22 cellular contexts compared by ENCODE assay signal in genomic region chr7:100212631-100213286, GRCh38. TPM values are rescaled to one million over a fixed set of nuclear protein-coding genes. Genes with fewer than 3 reads are reported as not detected.
DNase-seq lines count a peak whose midpoint lies in the region; ATAC-seq and TF ChIP-seq lines count a peak whose summit lies in the region.
"Had no signal": no experiment of that assay in that cellular context is flagged by ENCODE, and none has a peak within 500 bp of the region (broad histone marks: within the 10 kb centered on the region; RNA-seq: fewer than 3 reads in every experiment).

No MANE protein-coding gene starts in this region.

- intact Hi-C loops in colonic mucosa (cut with DNase I), result loop anchor here (5.0 kb wide), 1 partner anchor 70 kb away; no protein-coding TSS in a partner anchor

- peaks cover 0 to 2% of the 10 kb centered on the region in 2 donors for H3K9me3 Mint-ChIP-seq in activated T-cell treated with anti-CD3 and anti-CD28 coated beads, Interleukin-2, amount 50 U/mL, for 72 hours
- H3K9me3 Mint-ChIP-seq: activated CD4-positive, alpha-beta memory T cell treated with anti-CD3 and anti-CD28 coated beads, Interleukin-2, amount 10 ng/mL, durations not matched to agents 7 days and 5 days; activated naive CD4-positive, alpha-beta T cell treated with anti-CD3 and anti-CD28 coated beads, Interleukin-2, amount 50 U/mL, for 24 hours; activated T-cell treated with anti-CD3 and anti-CD28 coated beads, Interleukin-2, amount 50 U/mL, for 4 hours had no signal

- no peak for TF ChIP-seq CTCF in GM06990 (IDR thresholded peaks at IDR 0.05; ENCODE audit: insufficient read depth, low read length, poor library complexity, severe bottlenecking)
- TF ChIP-seq CTCF in colonic mucosa (IDR thresholded peaks at IDR 0.05), result no peak

- H3K9ac ChIP-seq in colonic mucosa (ENCODE audit: low read depth in 2 of 2, low read length in 2 of 2), result peak overlapping the region in 1 of 2 donors; percentile 1

- H3K27me3 ChIP-seq in GM06990 (replicated peaks; ENCODE audit: control insufficient read depth, insufficient read depth, low read length) (no peaks in the 10 kb centered on the region), colonic mucosa (no peaks in the 10 kb centered on the region)

- H3K4me1 ChIP-seq in colonic mucosa, result peaks cover 3% of the 10 kb centered on the region

- H3K36me3 ChIP-seq in GM06990 (ENCODE audit: control insufficient read depth, insufficient read depth, low read length) (no peaks in the 10 kb centered on the region), colonic mucosa (no peaks in the 10 kb centered on the region)

- peaks cover 13 to 20% of the 10 kb centered on the region in 2 donors for H3K36me3 Mint-ChIP-seq in activated T-cell treated with anti-CD3 and anti-CD28 coated beads, Interleukin-2, amount 50 U/mL, for 72 hours (ENCODE audit: insufficient read depth in 2 of 2)

- ATAC-seq in activated T-cell treated with anti-CD3 and anti-CD28 coated beads, Interleukin-2, amount 50 U/mL, for 72 hours (replicated peaks in 1 of 2), result no peak
- peak; percentile 52 for ATAC-seq in left lobe of liver
- ATAC-seq: activated T-cell treated with anti-CD3 and anti-CD28 coated beads, Interleukin-2, amount 50 U/mL, for 4 hours; HCT116; psoas muscle had no signal

- peak overlapping the region; percentile 50 to 92 for H3K4me3 Mint-ChIP-seq in activated T-cell treated with anti-CD3 and anti-CD28 coated beads, Interleukin-2, amount 50 U/mL, for 72 hours
- H3K4me3 Mint-ChIP-seq: activated CD4-positive, alpha-beta memory T cell treated with anti-CD3 and anti-CD28 coated beads, Interleukin-2, amount 10 ng/mL, durations not matched to agents 7 days and 5 days; activated naive CD4-positive, alpha-beta T cell treated with anti-CD3 and anti-CD28 coated beads, Interleukin-2, amount 50 U/mL, for 24 hours; activated T-cell treated with anti-CD3 and anti-CD28 coated beads, Interleukin-2, amount 50 U/mL, for 4 hours had no signal

- H3K27ac Mint-ChIP-seq in activated T-cell treated with anti-CD3 and anti-CD28 coated beads, Interleukin-2, amount 50 U/mL, for 72 hours, result no peak overlapping the region
- H3K27ac Mint-ChIP-seq: activated CD4-positive, alpha-beta memory T cell treated with anti-CD3 and anti-CD28 coated beads, Interleukin-2, amount 10 ng/mL, durations not matched to agents 7 days and 5 days had no signal

- peak overlapping the region; percentile 31 for H3K4me3 ChIP-seq in GM06990 (replicated peaks; ENCODE audit: low read depth, low read length)
- H3K4me3 ChIP-seq in colonic mucosa, result no peak overlapping the region
- H3K4me3 ChIP-seq: lung, psoas muscle, SK-N-MC had no signal

- H3K27ac ChIP-seq in temporal lobe (ENCODE audit: low read depth, low read length), result peak overlapping the region; percentile 14
- H3K27ac ChIP-seq in colonic mucosa, result no peak overlapping the region
- H3K27ac ChIP-seq: psoas muscle, RWPE1, SK-N-MC, VCaP had no signal

- no peak for DNase-seq in activated T-cell treated with anti-CD3 and anti-CD28 coated beads, Interleukin-2, amount 50 U/mL, for 72 hours
- DNase-seq in activated T-cell treated with anti-CD3 and anti-CD28 coated beads for 4 hours, result no peak
- DNase-seq in GM06990 (ENCODE audit: extremely low read depth, insufficient read length), result no peak
- DNase-seq in left lobe of liver (ENCODE audit: low spot score), result no peak
- DNase-seq in COR-L47 (lab: John Stamatoyannopoulos, UW), result no peak
- no peak for DNase-seq in colonic mucosa
- DNase-seq: activated CD4-positive, alpha-beta memory T cell treated with anti-CD3 and anti-CD28 coated beads, Interleukin-2, amount 10 ng/mL, durations not matched to agents 7 days and 5 days; activated T-cell treated with anti-CD3 and anti-CD28 coated beads, Interleukin-2, amount 50 U/mL, for 4 hours; DMS 273 treated with DMSO at 0.1 percent for 48 hours; NCI-H1048; NCI-H187; NCI-H69; psoas muscle had no signal

- H3K27me3 Mint-ChIP-seq in activated T-cell treated with anti-CD3 and anti-CD28 coated beads, Interleukin-2, amount 50 U/mL, for 72 hours (ENCODE audit: low read depth), result no peaks in the 10 kb centered on the region
- H3K27me3 Mint-ChIP-seq: activated CD4-positive, alpha-beta memory T cell treated with anti-CD3 and anti-CD28 coated beads, Interleukin-2, amount 10 ng/mL, durations not matched to agents 7 days and 5 days; activated naive CD4-positive, alpha-beta T cell treated with anti-CD3 and anti-CD28 coated beads, Interleukin-2, amount 50 U/mL, for 24 hours had no signal

- no peaks in the 10 kb centered on the region for H3K9me3 ChIP-seq in colonic mucosa
- H3K9me3 ChIP-seq: psoas muscle had no signal

- H3K4me1 Mint-ChIP-seq in activated T-cell treated with anti-CD3 and anti-CD28 coated beads, Interleukin-2, amount 50 U/mL, for 72 hours (ENCODE audit: low read depth), result peaks cover 95% of the 10 kb centered on the region

RNA-seq across cellular contexts. Expression of gene PVRIG, which starts 7.0 kb away (rescaled TPM):
- 10 to 100 TPM; 26.7 to 34.4 TPM for total RNA-seq in activated T-cell treated with anti-CD3 and anti-CD28 coated beads, Interleukin-2, amount 50 U/mL, for 72 hours
- total RNA-seq in left lobe of liver (0.50 TPM), temporal lobe (not detected), colonic mucosa (1 to 10 TPM in 1 of 2 donors, under 1 TPM in 1; 0.53 to 1.4 TPM)
- total RNA-seq: epithelial cell of proximal tubule, kidney epithelial cell had no signal

RNA-seq across cellular contexts. Expression of gene STAG3, which starts 35.0 kb away (rescaled TPM):
- total RNA-seq in activated T-cell treated with anti-CD3 and anti-CD28 coated beads, Interleukin-2, amount 50 U/mL, for 72 hours, result 100 to 1,000 TPM; 103 to 121 TPM
- total RNA-seq in left lobe of liver (3.1 TPM), temporal lobe (0.74 TPM), colonic mucosa (1 to 10 TPM; 1.4 to 3.8 TPM)

RNA-seq across cellular contexts. Expression of gene GPC2, which starts 35.6 kb away (rescaled TPM):
- 10 to 100 TPM in 1 of 2 donors, 1 to 10 TPM in 1; 9.7 to 14.2 TPM for total RNA-seq in activated T-cell treated with anti-CD3 and anti-CD28 coated beads, Interleukin-2, amount 50 U/mL, for 72 hours
- total RNA-seq in left lobe of liver (0.18 TPM), temporal lobe (44.3 TPM), colonic mucosa (1 to 10 TPM; 4.0 to 7.6 TPM)

RNA-seq across cellular contexts. Expression of gene GAL3ST4, which starts 44.3 kb away (rescaled TPM):
- total RNA-seq in activated T-cell treated with anti-CD3 and anti-CD28 coated beads, Interleukin-2, amount 50 U/mL, for 72 hours, result 10 to 100 TPM in 1 of 2 donors, 1 to 10 TPM in 1; 6.9 to 11.7 TPM
- total RNA-seq in left lobe of liver (0.35 TPM), temporal lobe (3.9 TPM), colonic mucosa (10 to 100 TPM in 1 of 2 donors, 1 to 10 TPM in 1; 5.2 to 11.6 TPM)

RNA-seq across cellular contexts. Expression of gene TRAPPC14, which starts 54.2 kb away (rescaled TPM):
- 10 to 100 TPM; 22.1 to 28.8 TPM for total RNA-seq in activated T-cell treated with anti-CD3 and anti-CD28 coated beads, Interleukin-2, amount 50 U/mL, for 72 hours
- total RNA-seq in left lobe of liver, result 7.9 TPM
- total RNA-seq in temporal lobe, result 9.6 TPM
- total RNA-seq in colonic mucosa, result 10 to 100 TPM; 40.3 to 69.5 TPM

Comparison
In these comparisons a context has a peak if more than half of its experiments do, and no peak if none do; other contexts are left out.
1. RNA of gene PVRIG, which starts 7.0 kb away (total RNA-seq): 26.7 to 34.4 TPM in activated T-cell treated with anti-CD3 and anti-CD28 coated beads, Interleukin-2, amount 50 U/mL, for 72 hours; 0.53 to 1.4 TPM in colonic mucosa, 0.50 TPM in left lobe of liver (single experiment) and not detected in temporal lobe (single experiment); every median in the first group is over 10 times any median in the second.
2. RNA of gene STAG3, which starts 35.0 kb away (total RNA-seq): 103 to 121 TPM in activated T-cell treated with anti-CD3 and anti-CD28 coated beads, Interleukin-2, amount 50 U/mL, for 72 hours; 1.4 to 3.8 TPM in colonic mucosa, 3.1 TPM in left lobe of liver (single experiment) and 0.74 TPM in temporal lobe (single experiment); every median in the first group is over 10 times any median in the second.